ENCODE assay signal across 1 cellular context in the genomic region with DNA sequence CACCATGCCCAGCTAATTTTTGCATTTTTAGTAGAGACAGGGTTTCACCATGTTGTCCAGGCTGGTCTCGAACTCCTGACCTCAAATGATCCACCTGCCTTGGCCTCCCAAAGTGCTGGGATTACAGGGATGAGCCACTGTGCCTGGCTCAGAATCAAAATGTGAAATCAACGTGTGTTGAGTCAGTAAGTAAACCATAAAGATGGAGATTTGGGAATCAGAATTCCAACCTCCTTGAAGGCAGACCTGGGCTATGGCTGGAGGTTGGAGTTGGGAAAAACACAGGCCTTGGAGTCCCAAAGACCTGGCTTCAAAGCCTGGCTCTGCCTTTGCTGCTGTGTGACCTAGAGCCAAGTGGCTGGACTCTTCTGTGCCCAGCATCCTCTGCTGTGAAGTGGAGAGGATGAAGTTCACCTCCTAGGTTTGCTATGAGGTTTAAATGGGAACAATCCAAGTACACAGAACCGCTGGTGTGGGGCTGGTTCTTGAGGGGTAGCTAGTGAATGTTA.
TF ChIP-seq lines count a peak whose summit lies in the region.

No MANE protein-coding gene starts in this region.

TF ChIP-seq in IMR-90, 13 proteins besides CTCF, POLR2A, EP300 and RAD21 (continued from another document):
- no peak for TF ChIP-seq MAZ (IDR thresholded peaks at IDR 0.05; ENCODE audit: borderline replicate concordance, low read depth, low read length)
- TF ChIP-seq CEBPB (IDR thresholded peaks at IDR 0.05; ENCODE audit: low read depth, low read length): no peak
- no peak for TF ChIP-seq NFE2L2 (IDR thresholded peaks at IDR 0.05; ENCODE audit: low read depth, low read length)
- TF ChIP-seq MXI1 (IDR thresholded peaks at IDR 0.05; ENCODE audit: borderline replicate concordance, low read depth, low read length): no peak
- no peak for TF ChIP-seq USF2 (IDR thresholded peaks at IDR 0.05; ENCODE audit: low read depth, low read length)
- no peak for TF ChIP-seq FOS (IDR thresholded peaks at IDR 0.05; ENCODE audit: low read depth, low read length)
TF ChIP-seq in IMR-90: peak in this region for 0.
